1 cellular context compared by ENCODE assay signal in genomic region chr19:38849147-38849745, GRCh38.
TF ChIP-seq lines count a peak whose summit lies in the region.

No MANE protein-coding gene starts in this region.

TF ChIP-seq in GM12878, 131 proteins besides CTCF, POLR2A, EP300 and RAD21 (continued from another document):
- TF ChIP-seq E2F8 (IDR thresholded peaks at IDR 0.05; ENCODE audit: low read depth, partially characterized antibody) (peak; percentile 49), CREB1 (IDR thresholded peaks at IDR 0.05; ENCODE audit: low read depth) (no peak), BCL3 (IDR thresholded peaks at IDR 0.05; ENCODE audit: borderline replicate concordance, insufficient read depth, low read depth, low read length, poor library complexity, severe bottlenecking) (peak; percentile 41), MEF2A (IDR thresholded peaks at IDR 0.05; ENCODE audit: insufficient read depth, low read depth, low read length) (0 out of 2 replicates have a peak, but pooled peaks have one; percentile 42), POLR2AphosphoS5 (IDR thresholded peaks at IDR 0.05; ENCODE audit: low read length) (0 out of 2 replicates have a peak, but pooled peaks have one; percentile 52), SIN3A (IDR thresholded peaks at IDR 0.05; ENCODE audit: low read depth, low read length) (peak; percentile 70; the same call in 1 of the 2 replicates), GABPA (IDR thresholded peaks at IDR 0.05; ENCODE audit: low read depth) (no peak), ZNF24 (IDR thresholded peaks at IDR 0.05) (peak; percentile 47; the same call in 1 of the 2 replicates), CBFB (IDR thresholded peaks at IDR 0.05; ENCODE audit: low read depth) (0 out of 2 replicates have a peak, but pooled peaks have one; percentile 62), MXI1 (IDR thresholded peaks at IDR 0.05; ENCODE audit: low read depth, low read length) (peak; percentile 92), RELB (IDR thresholded peaks at IDR 0.05; ENCODE audit: low read depth) (peak; percentile 90), RB1 (IDR thresholded peaks at IDR 0.05; ENCODE audit: borderline replicate concordance) (peak; percentile 13; the same call in 1 of the 2 replicates), JUNB (IDR thresholded peaks at IDR 0.05) (no peak)
TF ChIP-seq in GM12878: peak in this region for 33.
